8 cellular contexts compared by ENCODE assay signal in the genomic region with DNA sequence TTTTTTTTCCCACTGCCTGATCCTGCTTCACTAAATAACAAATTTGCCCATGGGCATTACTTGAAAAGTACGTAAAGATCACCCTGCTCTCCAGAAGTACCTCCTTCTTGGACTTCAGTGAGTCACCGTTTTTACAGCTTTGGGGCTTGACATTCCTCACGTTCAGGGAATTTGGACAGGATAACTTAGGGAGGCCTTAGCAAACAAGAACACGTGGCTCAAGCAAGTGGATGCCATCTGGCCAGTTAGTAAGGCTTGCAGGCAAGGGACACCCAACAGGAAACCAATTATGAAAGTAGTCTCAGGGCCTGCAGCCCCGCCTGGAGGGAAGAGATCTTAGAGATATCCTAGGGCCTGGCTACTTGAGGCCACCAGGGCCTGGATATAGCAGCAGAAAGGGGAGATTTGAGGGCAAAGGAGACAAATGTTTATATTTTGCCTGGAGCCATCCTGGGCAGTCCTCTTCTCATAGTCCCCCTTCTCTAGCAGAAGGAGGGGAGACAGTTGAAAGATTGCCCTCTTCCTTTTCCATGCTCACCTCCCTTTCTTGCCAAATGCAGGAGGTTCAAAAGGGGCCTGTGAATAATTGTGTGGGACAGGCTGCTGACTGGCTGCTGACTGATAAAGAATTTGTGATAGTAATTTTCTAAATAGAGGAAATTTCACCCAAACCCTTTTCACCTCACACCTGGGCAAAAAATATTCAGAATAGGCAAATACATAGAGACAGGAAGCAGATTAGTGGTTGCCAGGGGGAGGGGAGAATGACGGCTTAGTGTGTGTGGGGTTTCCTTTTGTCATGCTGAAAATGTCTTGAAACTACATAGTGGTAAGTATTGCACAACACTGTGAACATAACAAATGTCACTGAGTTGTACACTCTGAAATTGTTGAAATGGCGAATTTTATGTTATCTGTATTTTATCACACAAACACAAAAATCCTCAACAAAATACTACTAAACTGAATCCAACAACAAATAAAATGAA.
DNase-seq lines count a peak whose midpoint lies in the region; ATAC-seq and TF ChIP-seq lines count a peak whose summit lies in the region.

No MANE protein-coding gene starts in this region.

- intact Hi-C loops in Right ventricle myocardium superior (cut with DNase I): no loop called here
- intact Hi-C loops in cardiac septum (cut with DNase I): no loop called here

- no peak overlapping the region for H3K4me3 ChIP-seq in fibroblast of mammary gland (ENCODE audit: control insufficient read depth, low read depth, low read length)

- ATAC-seq in Right ventricle myocardium superior (ENCODE audit: poor library complexity) (peak; percentile 75), HG03342 (IDR thresholded peaks at IDR 0.05; ENCODE audit: unreplicated experiment) (peak; percentile 68)

- DNase-seq in Right ventricle myocardium superior: peak; percentile 41
- no peak for DNase-seq in cardiac septum (ENCODE audit: low spot score)
- peak; percentile 22 for DNase-seq in SKM-1 (lab: John Stamatoyannopoulos, UW; ENCODE audit: unreplicated experiment)
- peak; percentile 96 for DNase-seq in fibroblast of mammary gland (ENCODE audit: low read depth)
- peak in 2 of 3 donors; percentile 13 to 20 for DNase-seq in stimulated activated CD4-positive, alpha-beta T cell treated with anti-CD3 and anti-CD28 coated beads, TNF-alpha, amount 100 ng/mL, for 48 hours (ENCODE audit: low read depth in 3 of 3)
- no peak for DNase-seq in NCI-H1417 treated with DMSO at 0.1 percent for 48 hours (lab: John Stamatoyannopoulos, UW)
- DNase-seq in NCI-H1105 (lab: John Stamatoyannopoulos, UW): no peak

- TF ChIP-seq CTCF in fibroblast of mammary gland (conservative IDR thresholded peaks at IDR 0.05; ENCODE audit: control insufficient read depth, insufficient read depth, low read depth, low read length): peak; percentile 26

Comparison
In these comparisons a context has a peak if more than half of its experiments do, and no peak if none do; other contexts are left out.
1. DNase-seq: peak in Right ventricle myocardium superior (single experiment), SKM-1 (single experiment), fibroblast of mammary gland (single experiment) and stimulated activated CD4-positive, alpha-beta T cell treated with anti-CD3 and anti-CD28 coated beads, TNF-alpha, amount 100 ng/mL, for 48 hours (2 of 3); none in cardiac septum (single experiment), NCI-H1417 treated with DMSO at 0.1 percent for 48 hours (single experiment) and NCI-H1105 (single experiment).